Comparison of ENCODE assay signal across 8 cellular contexts in genomic region chr19:9323919-9324583, GRCh38. TPM values are rescaled to one million over a fixed set of nuclear protein-coding genes. Genes with fewer than 3 reads are reported as not detected.
DNase-seq lines count a peak whose midpoint lies in the region; ATAC-seq and TF ChIP-seq lines count a peak whose summit lies in the region.

TSS of gene ZNF559 (plus strand) at chr19:9324179. CDS start at chr19:9338550, 14,371 bp downstream.

- DNase-seq in DMS53 treated with DMSO at 0.1 percent for 48 hours (lab: John Stamatoyannopoulos, UW; ENCODE audit: unreplicated experiment) = peak; percentile 86
- DNase-seq in OCI-M2 (lab: John Stamatoyannopoulos, UW; ENCODE audit: unreplicated experiment) = peak; percentile 81
- peak; percentile 99 for DNase-seq in activated T-cell treated with anti-CD3 and anti-CD28 coated beads, Interleukin-2, amount 50 U/mL, for 1 hour
- DNase-seq in stimulated activated CD8-positive, alpha-beta memory T cell treated with anti-CD3 and anti-CD28 coated beads, Interleukin-7, amount 100 ng/mL, for 24 hours (ENCODE audit: low read depth) = peak; percentile 95

- peak within 1 kb of the TSS; percentile 90 to 94 for H3K27ac ChIP-seq in esophagus (ENCODE audit: low read depth in 2 of 2, low read length in 1 of 2)
- H3K27ac ChIP-seq in muscle layer of duodenum (ENCODE audit: low read length) = peak within 1 kb of the TSS; percentile 88

- peaks cover 2 to 7% of the 10 kb centered on the region in 2 donors for H3K9me3 ChIP-seq in esophagus (ENCODE audit: control insufficient read depth in 2 of 2, insufficient read depth in 1 of 2, low read depth in 1 of 2, low read length in 1 of 2)
- peaks cover 10 to 30% of the 10 kb centered on the region in 2 donors for H3K9me3 ChIP-seq in muscle layer of duodenum (ENCODE audit: control insufficient read depth in 1 of 2, low read length in 2 of 2)

- ATAC-seq in GM21576 (IDR thresholded peaks at IDR 0.05; ENCODE audit: unreplicated experiment) = peak; percentile 93

- H3K4me3 ChIP-seq in esophagus (ENCODE audit: low read depth in 1 of 2, low read length in 2 of 2) (peak within 1 kb of the TSS; percentile 69 to 77), muscle layer of duodenum (ENCODE audit: low read depth in 1 of 2, low read length in 2 of 2) (peak within 1 kb of the TSS; percentile 86 to 96)

- no peak for TF ChIP-seq EP300 in Ishikawa (IDR thresholded peaks at IDR 0.05; ENCODE audit: borderline replicate concordance)

- 1% methylated on average over 48 of the region's 48 CpGs for WGBS in esophagus, 2 donors

- no peak for TF ChIP-seq RAD21 in Ishikawa (IDR thresholded peaks at IDR 0.05; ENCODE audit: low read depth)

- H3K4me1 ChIP-seq in esophagus (ENCODE audit: control insufficient read depth in 2 of 2, insufficient read depth in 2 of 2, low read length in 1 of 2) (no peaks in the 10 kb centered on the region), muscle layer of duodenum (ENCODE audit: control insufficient read depth in 1 of 2, insufficient read depth in 2 of 2, low read length in 2 of 2) (peaks cover 0 to 11% of the 10 kb centered on the region in 2 donors)

- H3K36me3 ChIP-seq in esophagus (ENCODE audit: control insufficient read depth in 2 of 2, insufficient read depth in 2 of 2, low read length in 1 of 2) (no peaks in the 10 kb centered on the region), muscle layer of duodenum (ENCODE audit: control insufficient read depth in 1 of 2, insufficient read depth in 2 of 2, low read length in 2 of 2) (peaks cover 0 to 33% of the 10 kb centered on the region in 2 donors)

- H3K27me3 ChIP-seq in esophagus (ENCODE audit: control insufficient read depth in 1 of 2, insufficient read depth in 2 of 2, low read length in 2 of 2) (no peaks in the 10 kb centered on the region), muscle layer of duodenum (ENCODE audit: low read depth, low read length) (no peaks in the 10 kb centered on the region)

TF ChIP-seq in Ishikawa, 13 proteins besides CTCF, POLR2A, EP300 and RAD21:
- no peak for TF ChIP-seq TEAD4 (IDR thresholded peaks at IDR 0.05)
- no peak for TF ChIP-seq EGR1 (IDR thresholded peaks at IDR 0.05)
- TF ChIP-seq TCF12 (IDR thresholded peaks at IDR 0.05; ENCODE audit: low read depth) = no peak
- peak; percentile 88 for TF ChIP-seq YY1 (IDR thresholded peaks at IDR 0.05; ENCODE audit: low read depth)
TF ChIP-seq in Ishikawa: peak in this region for 1.

RNA-seq across cellular contexts. Expression of gene ZNF559, which starts in this region (rescaled TPM):
- 1 to 10 TPM; 3.7 to 9.9 TPM for polyA plus RNA-seq in esophagus

Comparison
In these comparisons a context has a peak if more than half of its experiments do, and no peak if none do; other contexts are left out.
1. Peak in every context shown above with its lines: DNase-seq, ATAC-seq, H3K4me3 ChIP-seq and H3K27ac ChIP-seq.